12 cellular contexts compared by ENCODE assay signal in genomic region chr15:71485094-71485693, GRCh38.
DNase-seq lines count a peak whose midpoint lies in the region; ATAC-seq and TF ChIP-seq lines count a peak whose summit lies in the region.
"Had no signal": no experiment of that assay in that cellular context is flagged by ENCODE, and none has a peak within 500 bp of the region (broad histone marks: within the 10 kb centered on the region; RNA-seq: fewer than 3 reads in every experiment).

No MANE protein-coding gene starts in this region.

- DNase-seq in heart right ventricle (no peak), left cardiac atrium (no peak), PC-3 (peak; percentile 23), fibroblast of pulmonary artery (ENCODE audit: low read depth) (no peak), kidney tubule cell (ENCODE audit: low spot score) (no peak), coronary artery (ENCODE audit: low spot score) (no peak), NCI-H187 (lab: John Stamatoyannopoulos, UW) (no peak), CD1c-positive myeloid dendritic cell (ENCODE audit: extremely low spot score) (no peak)
- DNase-seq: activated effector memory CD4-positive, alpha-beta T cell treated with anti-CD3 and anti-CD28 coated beads, Interleukin-2, amount 50 U/mL, for 16 hours; erythroblast; T-helper 9 cell had no signal

- ATAC-seq in heart right ventricle (no peak), left cardiac atrium (no peak), PC-3 (no peak)

- no peaks in the 10 kb centered on the region for H3K36me3 ChIP-seq in heart right ventricle
- H3K36me3 ChIP-seq in PC-3 (ENCODE audit: low read depth, low read length) = no peaks in the 10 kb centered on the region
- H3K36me3 ChIP-seq: tibial nerve had no signal

- intact Hi-C loops in heart right ventricle (cut with DNase I) (no loop called here), left cardiac atrium (cut with DNase I) (no loop called here), PC-3 (cut with micrococcal nuclease) (no loop called here)

- BruUV-seq in PC-3 (replicated peaks; lab: Mats Ljungman, UMichigan) = no TSS peak

- TF ChIP-seq CTCF in heart right ventricle (IDR thresholded peaks at IDR 0.05) = peak in 5 of 9 donors; percentile 17 to 38 (median 22)
- peak; percentile 69 for TF ChIP-seq CTCF in PC-3 (conservative IDR thresholded peaks at IDR 0.05; ENCODE audit: low read depth, low read length)
- peak; percentile 54 for TF ChIP-seq CTCF in fibroblast of pulmonary artery (IDR thresholded peaks at IDR 0.05; ENCODE audit: low read length, missing control alignments)
- TF ChIP-seq CTCF in coronary artery (IDR thresholded peaks at IDR 0.05) = no peak

- CTCF ChIA-PET in PC-3 (lab: Charles Lee) = no interaction called here

- no peaks in the 10 kb centered on the region for H3K9me3 ChIP-seq in heart right ventricle
- H3K9me3 ChIP-seq in PC-3 (ENCODE audit: low read length) = no peaks in the 10 kb centered on the region
- H3K9me3 ChIP-seq: tibial nerve had no signal

- POLR2A ChIA-PET in PC-3 (lab: Charles Lee; ENCODE audit: unreplicated experiment) = no interaction called here

- H3K4me1 ChIP-seq in heart right ventricle (no peaks in the 10 kb centered on the region), PC-3 (ENCODE audit: insufficient read depth, low read length) (no peaks in the 10 kb centered on the region)
- H3K4me1 ChIP-seq: tibial nerve had no signal

- no peak overlapping the region for H2AFZ ChIP-seq in PC-3 (ENCODE audit: low read length)

- no peak overlapping the region for H3K9ac ChIP-seq in PC-3 (ENCODE audit: low read length)

- H3K79me2 ChIP-seq in PC-3 (ENCODE audit: low read length) = no peaks in the 10 kb centered on the region

- WGBS in heart right ventricle, 2 donors = 89 to 91% methylated on average over 2 of the region's 2 CpGs

- H3K27me3 ChIP-seq in heart right ventricle (no peaks in the 10 kb centered on the region), PC-3 (ENCODE audit: low read length) (no peaks in the 10 kb centered on the region)
- H3K27me3 ChIP-seq: tibial nerve had no signal

- H3K27ac ChIP-seq in heart right ventricle (no peak overlapping the region), PC-3 (ENCODE audit: low read length) (no peak overlapping the region), coronary artery (no peak overlapping the region)
- H3K27ac ChIP-seq: tibial nerve had no signal

- H3K4me2 ChIP-seq in PC-3 (ENCODE audit: low read length) = no peak overlapping the region

- no peaks in the 10 kb centered on the region for H3K9me2 ChIP-seq in PC-3 (replicated peaks; ENCODE audit: low read length)

- H3K4me3 ChIP-seq in heart right ventricle (no peak overlapping the region), PC-3 (ENCODE audit: low read length) (no peak overlapping the region), fibroblast of pulmonary artery (replicated peaks; ENCODE audit: low read depth, low read length) (no peak overlapping the region), coronary artery (no peak overlapping the region)
- H3K4me3 ChIP-seq: tibial nerve had no signal

- no peaks in the 10 kb centered on the region for H3F3A ChIP-seq in PC-3 (ENCODE audit: low read length, unreplicated experiment)

- no peaks in the 10 kb centered on the region for H4K20me1 ChIP-seq in PC-3 (ENCODE audit: low read length)
